In the genomic region with DNA sequence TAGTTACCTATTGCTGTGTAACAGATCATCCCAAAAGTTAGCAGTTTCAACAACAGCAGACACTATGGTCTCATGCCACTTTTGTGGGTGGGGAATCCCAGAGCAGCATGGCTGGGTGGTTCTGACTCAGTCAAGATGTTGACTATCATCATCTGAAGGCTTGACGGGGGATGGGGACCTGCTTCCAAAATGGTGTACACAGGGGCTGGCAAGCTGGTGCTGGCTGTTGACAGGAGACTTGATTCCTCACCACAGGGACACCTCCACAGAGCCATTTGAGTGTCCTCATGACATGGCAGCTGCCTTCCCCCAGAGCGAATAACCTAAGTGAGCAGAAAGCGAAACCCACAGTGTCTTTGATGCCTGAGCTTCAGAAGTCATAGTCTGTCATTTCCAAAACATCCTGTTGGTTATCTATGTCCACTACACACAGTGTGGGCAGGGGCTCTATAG, we compare ENCODE assay signal across 1 cellular context.
TF ChIP-seq lines count a peak whose summit lies in the region.

No MANE protein-coding gene starts in this region.

TF ChIP-seq in HepG2, 621 proteins besides CTCF, POLR2A, EP300 and RAD21:
- TF ChIP-seq, protein P1, sequence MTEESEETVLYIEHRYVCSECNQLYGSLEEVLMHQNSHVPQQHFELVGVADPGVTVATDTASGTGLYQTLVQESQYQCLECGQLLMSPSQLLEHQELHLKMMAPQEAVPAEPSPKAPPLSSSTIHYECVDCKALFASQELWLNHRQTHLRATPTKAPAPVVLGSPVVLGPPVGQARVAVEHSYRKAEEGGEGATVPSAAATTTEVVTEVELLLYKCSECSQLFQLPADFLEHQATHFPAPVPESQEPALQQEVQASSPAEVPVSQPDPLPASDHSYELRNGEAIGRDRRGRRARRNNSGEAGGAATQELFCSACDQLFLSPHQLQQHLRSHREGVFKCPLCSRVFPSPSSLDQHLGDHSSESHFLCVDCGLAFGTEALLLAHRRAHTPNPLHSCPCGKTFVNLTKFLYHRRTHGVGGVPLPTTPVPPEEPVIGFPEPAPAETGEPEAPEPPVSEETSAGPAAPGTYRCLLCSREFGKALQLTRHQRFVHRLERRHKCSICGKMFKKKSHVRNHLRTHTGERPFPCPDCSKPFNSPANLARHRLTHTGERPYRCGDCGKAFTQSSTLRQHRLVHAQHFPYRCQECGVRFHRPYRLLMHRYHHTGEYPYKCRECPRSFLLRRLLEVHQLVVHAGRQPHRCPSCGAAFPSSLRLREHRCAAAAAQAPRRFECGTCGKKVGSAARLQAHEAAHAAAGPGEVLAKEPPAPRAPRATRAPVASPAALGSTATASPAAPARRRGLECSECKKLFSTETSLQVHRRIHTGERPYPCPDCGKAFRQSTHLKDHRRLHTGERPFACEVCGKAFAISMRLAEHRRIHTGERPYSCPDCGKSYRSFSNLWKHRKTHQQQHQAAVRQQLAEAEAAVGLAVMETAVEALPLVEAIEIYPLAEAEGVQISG (CRISPR knock-in tag; IDR thresholded peaks at IDR 0.05) = no peak
- no peak for TF ChIP-seq EED (CRISPR knock-in tag; IDR thresholded peaks at IDR 0.05)
- TF ChIP-seq ZKSCAN5 (CRISPR knock-in tag; IDR thresholded peaks at IDR 0.05) = no peak
- TF ChIP-seq, protein P2, sequence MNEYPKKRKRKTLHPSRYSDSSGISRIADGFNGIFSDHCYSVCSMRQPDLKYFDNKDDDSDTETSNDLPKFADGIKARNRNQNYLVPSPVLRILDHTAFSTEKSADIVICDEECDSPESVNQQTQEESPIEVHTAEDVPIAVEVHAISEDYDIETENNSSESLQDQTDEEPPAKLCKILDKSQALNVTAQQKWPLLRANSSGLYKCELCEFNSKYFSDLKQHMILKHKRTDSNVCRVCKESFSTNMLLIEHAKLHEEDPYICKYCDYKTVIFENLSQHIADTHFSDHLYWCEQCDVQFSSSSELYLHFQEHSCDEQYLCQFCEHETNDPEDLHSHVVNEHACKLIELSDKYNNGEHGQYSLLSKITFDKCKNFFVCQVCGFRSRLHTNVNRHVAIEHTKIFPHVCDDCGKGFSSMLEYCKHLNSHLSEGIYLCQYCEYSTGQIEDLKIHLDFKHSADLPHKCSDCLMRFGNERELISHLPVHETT (CRISPR knock-in tag; conservative IDR thresholded peaks at IDR 0.05) = no peak
- TF ChIP-seq ZNF33B (CRISPR knock-in tag; IDR thresholded peaks at IDR 0.05) = no peak
- TF ChIP-seq, protein P3, sequence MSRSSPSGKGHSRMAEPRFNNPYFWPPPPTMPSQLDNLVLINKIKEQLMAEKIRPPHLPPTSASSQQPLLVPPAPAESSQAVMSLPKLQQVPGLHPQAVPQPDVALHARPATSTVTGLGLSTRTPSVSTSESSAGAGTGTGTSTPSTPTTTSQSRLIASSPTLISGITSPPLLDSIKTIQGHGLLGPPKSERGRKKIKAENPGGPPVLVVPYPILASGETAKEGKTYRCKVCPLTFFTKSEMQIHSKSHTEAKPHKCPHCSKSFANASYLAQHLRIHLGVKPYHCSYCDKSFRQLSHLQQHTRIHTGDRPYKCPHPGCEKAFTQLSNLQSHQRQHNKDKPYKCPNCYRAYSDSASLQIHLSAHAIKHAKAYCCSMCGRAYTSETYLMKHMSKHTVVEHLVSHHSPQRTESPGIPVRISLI (CRISPR knock-in tag; IDR thresholded peaks at IDR 0.05; ENCODE audit: borderline replicate concordance) = no peak
- no peak for TF ChIP-seq SKI (IDR thresholded peaks at IDR 0.05; ENCODE audit: partially characterized antibody)
- no peak for TF ChIP-seq ZNF121 (CRISPR knock-in tag; IDR thresholded peaks at IDR 0.05)
- TF ChIP-seq, protein P4, sequence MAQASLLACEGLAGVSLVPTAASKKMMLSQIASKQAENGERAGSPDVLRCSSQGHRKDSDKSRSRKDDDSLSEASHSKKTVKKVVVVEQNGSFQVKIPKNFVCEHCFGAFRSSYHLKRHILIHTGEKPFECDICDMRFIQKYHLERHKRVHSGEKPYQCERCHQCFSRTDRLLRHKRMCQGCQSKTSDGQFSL (CRISPR knock-in tag; IDR thresholded peaks at IDR 0.05) = no peak
- TF ChIP-seq NR3C1 (CRISPR knock-in tag; IDR thresholded peaks at IDR 0.05) = no peak
